In genomic region chr6:87408721-87409155, GRCh38 we compare ENCODE assay signal across 8 cellular contexts. TPM values are rescaled to one million over a fixed set of nuclear protein-coding genes. Genes with fewer than 3 reads are reported as not detected.
DNase-seq lines count a peak whose midpoint lies in the region; ATAC-seq and TF ChIP-seq lines count a peak whose summit lies in the region.

No MANE protein-coding gene starts in this region.

- H3K4me3 Mint-ChIP-seq in CD14-positive monocyte (peak overlapping the region; percentile 85 to 91), natural killer cell (peak overlapping the region; percentile 91)

- peaks cover 4 to 13% (median 9%) of the 10 kb centered on the region in 3 donors for H3K27me3 Mint-ChIP-seq in CD14-positive monocyte (ENCODE audit: low read depth in 3 of 3)
- H3K27me3 Mint-ChIP-seq in natural killer cell (ENCODE audit: low read depth in 2 of 2) = peaks cover 9 to 33% of the 10 kb centered on the region in 2 donors

- H3K27ac Mint-ChIP-seq in CD14-positive monocyte (peak overlapping the region in 5 of 7 donors; percentile 50 to 80 (median 72)), natural killer cell (peak overlapping the region; percentile 78)

- ATAC-seq in natural killer cell = no peak
- ATAC-seq in HG02571 (IDR thresholded peaks at IDR 0.05; ENCODE audit: unreplicated experiment) = no peak
- ATAC-seq in HG02981 (IDR thresholded peaks at IDR 0.05; ENCODE audit: unreplicated experiment) = no peak

- no peak for TF ChIP-seq CTCF in CD14-positive monocyte (IDR thresholded peaks at IDR 0.05)
- TF ChIP-seq CTCF in natural killer cell (IDR thresholded peaks at IDR 0.05) = no peak

- DNase-seq in CD14-positive monocyte (ENCODE audit: low spot score) = no peak
- peak; percentile 29 for DNase-seq in HS-5 (ENCODE audit: low read depth)
- DNase-seq in caudate nucleus (lab: John Stamatoyannopoulos, UW) = no peak
- DNase-seq in natural killer cell = no peak
- no peak for DNase-seq in stimulated activated naive CD4-positive, alpha-beta T cell treated with Interleukin-2 at 50 U/mL for 16 hours (lab: John Stamatoyannopoulos, UW)
- no peak for DNase-seq in NCI-H1092 treated with DMSO at 0.1 percent for 48 hours (lab: John Stamatoyannopoulos, UW)

- peak overlapping the region; percentile 63 for H3K27ac ChIP-seq in caudate nucleus (ENCODE audit: low read depth, low read length)

- intact Hi-C loops in CD14-positive monocyte (cut with micrococcal nuclease) (loop anchor here in 1 of 2 donors (5.0 kb wide), 1 partner anchor 1731 kb away; no protein-coding TSS in a partner anchor), natural killer cell (cut with micrococcal nuclease) (loop anchor here (5.0 to 10.0 kb wide), 3 partner anchors 64 to 1676 kb away; partner anchors contain the start of genes PNRC1, SLC35A1 and ZNF292)

- H3K4me1 Mint-ChIP-seq in CD14-positive monocyte (peaks cover 18% of the 10 kb centered on the region), natural killer cell (peaks cover 6 to 16% of the 10 kb centered on the region in 2 donors)

- H3K36me3 Mint-ChIP-seq in CD14-positive monocyte (no peaks in the 10 kb centered on the region), natural killer cell (no peaks in the 10 kb centered on the region)

- H3K9me3 Mint-ChIP-seq in CD14-positive monocyte (peaks cover 0 to 2% (median 0%) of the 10 kb centered on the region in 7 donors), natural killer cell (no peaks in the 10 kb centered on the region)

RNA-seq across cellular contexts. Expression of gene CFAP206, which starts 1.0 kb away (rescaled TPM):
- polyA plus RNA-seq in CD14-positive monocyte = not detected
- total RNA-seq in natural killer cell = not detected
